In the genomic region with DNA sequence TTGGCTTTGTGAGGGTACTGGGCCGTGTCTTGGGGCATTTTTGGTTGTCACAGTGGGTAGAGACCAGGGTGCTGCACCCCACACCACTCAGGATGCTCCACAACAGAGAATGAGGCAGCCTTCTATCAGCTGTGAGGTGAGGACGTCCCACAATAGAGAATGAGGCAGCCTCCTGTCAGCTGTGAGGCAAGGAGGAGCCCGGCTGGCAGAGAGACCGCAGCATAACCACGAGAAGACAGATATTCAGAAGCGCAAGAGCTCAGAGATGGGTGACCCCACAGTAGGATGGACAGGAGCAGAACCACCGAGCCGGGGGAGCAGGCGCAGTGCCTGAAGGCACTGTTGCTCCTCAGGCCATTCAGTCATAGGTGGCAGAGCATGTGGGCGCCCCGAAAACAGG, we compare ENCODE assay signal across 13 cellular contexts. TPM values are rescaled to one million over a fixed set of nuclear protein-coding genes. Genes with fewer than 3 reads are reported as not detected.
DNase-seq lines count a peak whose midpoint lies in the region; ATAC-seq, FAIRE-seq and TF ChIP-seq lines count a peak whose summit lies in the region.
"Had no signal": no experiment of that assay in that cellular context is flagged by ENCODE, and none has a peak within 500 bp of the region (broad histone marks: within the 10 kb centered on the region; RNA-seq: fewer than 3 reads in every experiment).

No MANE protein-coding gene starts in this region.

- H3K36me3 ChIP-seq in HepG2 (replicated peaks in 1 of 2; ENCODE audit: control insufficient read depth in 1 of 2, insufficient read depth in 2 of 2, low read length in 2 of 2) = peaks cover 43 to 81% of the 10 kb centered on the region in 2 experiments
- H3K36me3 ChIP-seq in right lobe of liver = peaks cover 4 to 61% (median 13%) of the 10 kb centered on the region in 4 donors

- ATAC-seq in HepG2 = no peak
- no peak for ATAC-seq in right lobe of liver
- ATAC-seq in WTC11 = no peak
- ATAC-seq in HG03095 (IDR thresholded peaks at IDR 0.05; ENCODE audit: unreplicated experiment) = no peak
- ATAC-seq in HG02973 (IDR thresholded peaks at IDR 0.05; ENCODE audit: unreplicated experiment) = no peak

- no peak overlapping the region for H3K27ac ChIP-seq in HepG2 (ENCODE audit: extremely low read length, insufficient read depth, low read length)
- H3K27ac ChIP-seq in right lobe of liver = no peak overlapping the region

- 91% methylated on average over 11 of the region's 11 CpGs for WGBS in HepG2 (ENCODE audit: low lambda C conversion rate)
- WGBS in right lobe of liver (ENCODE audit: insufficient coverage, low coverage, low lambda C conversion rate, missing lambda C conversion rate) = 80% methylated on average over 1 of the region's 11 CpGs

- H3K4me3 ChIP-seq in HepG2 (replicated peaks in 1 of 3; ENCODE audit: insufficient read depth in 1 of 3, low read depth in 2 of 3, low read length in 3 of 3) = no peak overlapping the region
- no peak overlapping the region for H3K4me3 ChIP-seq in right lobe of liver
- H3K4me3 ChIP-seq: HAP-1 had no signal

- POLR2A ChIA-PET in HepG2 (lab: Yijun Ruan, JAX) (no interaction called here), WTC11 (lab: Charles Lee) (no interaction called here)

- peaks cover 27% of the 10 kb centered on the region for H3K36me3 Mint-ChIP-seq in WTC11

- intact Hi-C loops in HepG2 (cut with micrococcal nuclease; ENCODE audit: unreplicated experiment) (no loop called here), right lobe of liver (cut with DNase I) (no loop called here)

- in situ Hi-C loops in HepG2 (cut with HindIII; ENCODE audit: extremely low pct_ligation_motif_present, low pct_unique_long_range_greater_than_20kb) = no loop called here

- TF ChIP-seq RAD21 in HepG2 (CRISPR knock-in tag; IDR thresholded peaks at IDR 0.05) = no peak

- DNase-seq in HepG2 (ENCODE audit: low spot score) = no peak
- DNase-seq in right lobe of liver = no peak
- no peak for DNase-seq in WTC11 (ENCODE audit: low spot score)
- DNase-seq in myocyte (ENCODE audit: low read depth) = peak; percentile 60
- DNase-seq in 8988T = no peak
- DNase-seq: BE2C, DMS53, GF-D8 had no signal

- TF ChIP-seq CTCF in HepG2 (CRISPR knock-in tag; IDR thresholded peaks at IDR 0.05) = no peak
- no peak for TF ChIP-seq CTCF in right lobe of liver (IDR thresholded peaks at IDR 0.05)
- TF ChIP-seq CTCF in WTC11 (IDR thresholded peaks at IDR 0.05) = no peak

- H3K9me3 ChIP-seq in HepG2 (ENCODE audit: low read length) = no peaks in the 10 kb centered on the region
- no peaks in the 10 kb centered on the region for H3K9me3 ChIP-seq in right lobe of liver
- H3K9me3 ChIP-seq: BE2C, HAP-1 had no signal

- no TSS peak for BruUV-seq in HepG2 (replicated peaks; lab: Mats Ljungman, UMichigan)

- no peak for FAIRE-seq in HepG2 (lab: Jason Lieb, UNC)
- FAIRE-seq: A204.1, H1 had no signal

- no peak overlapping the region for H3K4me3 Mint-ChIP-seq in WTC11

- no peak overlapping the region for H2AFZ ChIP-seq in HepG2 (ENCODE audit: low read length)

- CTCF ChIA-PET in HepG2 (lab: Yijun Ruan, JAX; ENCODE audit: low intra/inter-chr PET ratio, low total read pairs) (no interaction called here), WTC11 (lab: Charles Lee) (interaction anchor here (4.2 kb wide), 1 partner anchor 28 kb away, joined by 29 read pairs; no protein-coding TSS in a partner anchor)

- H3K27me3 ChIP-seq in HepG2 (ENCODE audit: control insufficient read depth in 1 of 2, insufficient read depth in 2 of 2, low read length in 2 of 2) (no peaks in the 10 kb centered on the region), right lobe of liver (no peaks in the 10 kb centered on the region)
- H3K27me3 ChIP-seq: BE2C had no signal

- H3K9me3 Mint-ChIP-seq in WTC11 = no peaks in the 10 kb centered on the region

- TF ChIP-seq POLR2A in HepG2 (IDR thresholded peaks at IDR 0.05; ENCODE audit: insufficient read depth in 1 of 2, low read depth in 2 of 2, low read length in 2 of 2) (no peak), right lobe of liver (IDR thresholded peaks at IDR 0.05) (no peak)

- 0 out of 2 replicates have a peak, but pooled peaks cover 3% of the 10 kb centered on the region for H4K20me1 ChIP-seq in HepG2 (ENCODE audit: insufficient read depth, low read length)

- H3K4me2 ChIP-seq in HepG2 (ENCODE audit: low read depth, low read length) = no peak overlapping the region

- peak overlapping the region; percentile 71; the same call in 1 of the 2 replicates for H3K27ac Mint-ChIP-seq in WTC11

- H3K4me1 ChIP-seq in HepG2 (ENCODE audit: insufficient read depth, low read length) (no peaks in the 10 kb centered on the region), right lobe of liver (no peaks in the 10 kb centered on the region)
- H3K4me1 ChIP-seq: BE2C, HAP-1 had no signal

- no peaks in the 10 kb centered on the region for H3K27me3 Mint-ChIP-seq in WTC11 (ENCODE audit: low read depth)

- TF ChIP-seq EP300 in HepG2 (IDR thresholded peaks at IDR 0.05; ENCODE audit: low read depth in 2 of 2, low read length in 2 of 2) (no peak), HepG2 (CRISPR knock-in tag; IDR thresholded peaks at IDR 0.05; ENCODE audit: borderline replicate concordance) (no peak)

- H3K79me2 ChIP-seq in HepG2 (ENCODE audit: insufficient read depth, low read length) = no peaks in the 10 kb centered on the region

- peaks cover 9% of the 10 kb centered on the region for H3K4me1 Mint-ChIP-seq in WTC11

- H3K9ac ChIP-seq in HepG2 (ENCODE audit: insufficient read depth, low read depth, low read length) = no peak overlapping the region

TF ChIP-seq in HepG2, 621 proteins besides CTCF, POLR2A, EP300 and RAD21:
- TF ChIP-seq RBM22 (optimal IDR thresholded peaks at IDR 0.05; ENCODE audit: low read length) (peak; percentile 75), AGO2 (optimal IDR thresholded peaks at IDR 0.05; ENCODE audit: low read depth, low read length) (peak; percentile 13), PLRG1 (conservative IDR thresholded peaks at IDR 0.05) (no peak)

TF ChIP-seq in WTC11, 78 proteins besides CTCF, POLR2A, EP300 and RAD21:
- TF ChIP-seq, protein P1, sequence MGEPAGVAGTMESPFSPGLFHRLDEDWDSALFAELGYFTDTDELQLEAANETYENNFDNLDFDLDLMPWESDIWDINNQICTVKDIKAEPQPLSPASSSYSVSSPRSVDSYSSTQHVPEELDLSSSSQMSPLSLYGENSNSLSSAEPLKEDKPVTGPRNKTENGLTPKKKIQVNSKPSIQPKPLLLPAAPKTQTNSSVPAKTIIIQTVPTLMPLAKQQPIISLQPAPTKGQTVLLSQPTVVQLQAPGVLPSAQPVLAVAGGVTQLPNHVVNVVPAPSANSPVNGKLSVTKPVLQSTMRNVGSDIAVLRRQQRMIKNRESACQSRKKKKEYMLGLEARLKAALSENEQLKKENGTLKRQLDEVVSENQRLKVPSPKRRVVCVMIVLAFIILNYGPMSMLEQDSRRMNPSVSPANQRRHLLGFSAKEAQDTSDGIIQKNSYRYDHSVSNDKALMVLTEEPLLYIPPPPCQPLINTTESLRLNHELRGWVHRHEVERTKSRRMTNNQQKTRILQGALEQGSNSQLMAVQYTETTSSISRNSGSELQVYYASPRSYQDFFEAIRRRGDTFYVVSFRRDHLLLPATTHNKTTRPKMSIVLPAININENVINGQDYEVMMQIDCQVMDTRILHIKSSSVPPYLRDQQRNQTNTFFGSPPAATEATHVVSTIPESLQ (CRISPR knock-in tag; IDR thresholded peaks at IDR 0.05) = no peak
- TF ChIP-seq FOXJ3 (CRISPR knock-in tag; IDR thresholded peaks at IDR 0.05; ENCODE audit: borderline replicate concordance) (no peak), TP53 (CRISPR knock-in tag; IDR thresholded peaks at IDR 0.05) (no peak)

RNA-seq across cellular contexts. Expression of gene AP2A2, which starts 47.6 kb away (rescaled TPM):
- total RNA-seq in HepG2 (2016; rRNA removed; fragmentation: Illumina TruSeq; extraction: Trizol) (25.7 and 25.9 TPM in 2 replicates), right lobe of liver (10 to 100 TPM; 41.4 to 66.7 (median 53.8) TPM), WTC11 (2021) (47.1 to 52.3 TPM (median 51.0 TPM) in 3 replicates), myocyte (26.2 and 26.9 TPM in 2 replicates)
- total RNA-seq in HepG2 (2016; cell fraction: cytosol; rRNA removed; fragmentation: Illumina TruSeq; extraction: Trizol; ENCODE audit: low read depth) = 22.1 and 25.6 TPM in 2 replicates
- 21.5 and 27.6 TPM in 2 replicates for total RNA-seq in HepG2 (2016; cell fraction: insoluble cytoplasmic fraction; rRNA removed; fragmentation: Illumina TruSeq; extraction: Trizol)
- 26.2 and 26.6 TPM in 2 replicates for total RNA-seq in HepG2 (2016; cell fraction: membrane; rRNA removed; fragmentation: Illumina TruSeq; extraction: Trizol)
- total RNA-seq in HepG2 (2016; cell fraction: nucleus; rRNA removed; fragmentation: Illumina TruSeq; extraction: Trizol) = 26.6 and 31.5 TPM in 2 replicates
- polyA plus RNA-seq in HepG2 (2011; rRNA removed) = 74.5 and 75.7 TPM in 2 replicates
- polyA plus RNA-seq in HepG2 (2011; cell fraction: cytosol; rRNA removed) = 39.6 and 44.6 TPM in 2 replicates
- 182 and 223 TPM in 2 replicates for polyA plus RNA-seq in HepG2 (2011; cell fraction: nucleus; rRNA removed)
- 56.1 and 60.7 TPM in 2 replicates for polyA plus RNA-seq in HepG2 (2012)
- polyA plus RNA-seq in HepG2 (2016; cell fraction: cytosol; fragmentation: Illumina TruSeq; extraction: Trizol; ENCODE audit: low read depth) = 7.3 and 8.2 TPM in 2 replicates
- 31.3 and 36.3 TPM in 2 replicates for polyA plus RNA-seq in HepG2 (2016; cell fraction: insoluble cytoplasmic fraction; fragmentation: Illumina TruSeq; extraction: Trizol; ENCODE audit: low read depth)
- polyA plus RNA-seq in HepG2 (2016; cell fraction: membrane; fragmentation: Illumina TruSeq; extraction: Trizol; ENCODE audit: low read depth) = 16.2 and 21.0 TPM in 2 replicates
- polyA plus RNA-seq in HepG2 (2016; cell fraction: nucleus; fragmentation: Illumina TruSeq; extraction: Trizol; ENCODE audit: insufficient read depth, low read depth) = 75.2 and 92.2 TPM in 2 replicates
- polyA minus RNA-seq in HepG2 (2011; rRNA and poly(A)+ RNA removed; ENCODE audit: low replicate concordance) = 90.1 and 145 TPM in 2 replicates
- 78.0 and 102 TPM in 2 replicates for polyA minus RNA-seq in HepG2 (2011; cell fraction: cytosol; rRNA and poly(A)+ RNA removed)
- polyA minus RNA-seq in HepG2 (2011; cell fraction: nucleus; rRNA and poly(A)+ RNA removed) = 65.8 and 74.2 TPM in 2 replicates
- 58.1 TPM for polyA plus RNA-seq in myocyte (2012)
